In the genomic region with DNA sequence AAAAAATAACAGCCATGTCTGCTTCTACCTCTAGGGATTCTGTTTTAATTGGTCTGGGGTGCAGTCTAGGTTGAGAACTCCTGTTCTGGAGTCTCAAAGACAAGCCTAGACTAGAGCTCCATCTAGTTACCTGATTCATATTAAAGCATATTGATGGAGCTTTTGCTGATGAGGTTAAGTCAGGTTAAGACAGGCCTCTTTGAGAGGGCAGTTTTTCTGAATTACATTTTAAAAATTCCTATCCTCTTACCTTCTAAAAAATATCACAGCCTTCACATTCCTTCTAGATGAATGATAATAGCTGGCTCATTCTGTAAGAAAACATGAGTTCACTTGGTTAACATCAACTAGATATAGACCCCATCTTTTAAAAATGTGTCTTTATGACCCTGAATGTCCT, we compare ENCODE assay signal across 29 cellular contexts. TPM values are rescaled to one million over a fixed set of nuclear protein-coding genes. Genes with fewer than 3 reads are reported as not detected.
DNase-seq lines count a peak whose midpoint lies in the region; ATAC-seq, FAIRE-seq and TF ChIP-seq lines count a peak whose summit lies in the region.
"Had no signal": no experiment of that assay in that cellular context is flagged by ENCODE, and none has a peak within 500 bp of the region (broad histone marks: within the 10 kb centered on the region; RNA-seq: fewer than 3 reads in every experiment).

No MANE protein-coding gene starts in this region.

- peaks cover 30% of the 10 kb centered on the region for H3K4me1 ChIP-seq in ACC112 (ENCODE audit: control insufficient read depth, insufficient read depth, low read length, unreplicated experiment)
- H3K4me1 ChIP-seq in astrocyte (ENCODE audit: insufficient read depth, low read length), result peaks cover 3% of the 10 kb centered on the region
- H3K4me1 ChIP-seq: thyroid gland had no signal

- peaks cover 18% of the 10 kb centered on the region for H3K4me1 Mint-ChIP-seq in astrocyte (ENCODE audit: low read depth, unreplicated experiment)
- H3K4me1 Mint-ChIP-seq: activated CD4-positive, alpha-beta T cell treated with anti-CD3 and anti-CD28 coated beads for 36 hours; central memory CD8-positive, alpha-beta T cell; nephron had no signal

- H3K9me3 ChIP-seq in astrocyte (ENCODE audit: insufficient read depth, low read depth, low read length), result no peaks in the 10 kb centered on the region
- H3K9me3 ChIP-seq: thyroid gland had no signal

- ATAC-seq in GM19035 (IDR thresholded peaks at IDR 0.05; ENCODE audit: unreplicated experiment) (no peak), HG02763 (IDR thresholded peaks at IDR 0.05; ENCODE audit: unreplicated experiment) (no peak)
- ATAC-seq: activated CD4-positive, alpha-beta T cell treated with anti-CD3 and anti-CD28 coated beads for 36 hours; esophagus mucosa; GM12878; stimulated activated naive CD8-positive, alpha-beta T cell treated with anti-CD3 and anti-CD28 coated beads, Interleukin-15, Interleukin-2, amounts not matched to agents 100 U/mL and 50 U/mL, for 24 hours had no signal

- H4K20me1 ChIP-seq in astrocyte (ENCODE audit: insufficient read depth, low read length), result no peaks in the 10 kb centered on the region

- H2AFZ ChIP-seq in ACC112 (ENCODE audit: low read length, unreplicated experiment), result no peak overlapping the region
- H2AFZ ChIP-seq in astrocyte (ENCODE audit: low read depth, low read length), result no peak overlapping the region

- H3K4me3 Mint-ChIP-seq in astrocyte (ENCODE audit: unreplicated experiment), result no peak overlapping the region
- H3K4me3 Mint-ChIP-seq: activated CD4-positive, alpha-beta T cell treated with anti-CD3 and anti-CD28 coated beads for 36 hours; central memory CD8-positive, alpha-beta T cell; mesothelial cell of epicardium; nephron had no signal

- H3K79me2 ChIP-seq in ACC112 (ENCODE audit: control insufficient read depth, insufficient read depth, low read length, unreplicated experiment), result no peaks in the 10 kb centered on the region
- H3K79me2 ChIP-seq in astrocyte (ENCODE audit: insufficient read depth, low read length), result no peaks in the 10 kb centered on the region

- H3K27ac ChIP-seq in ACC112 (ENCODE audit: low read depth, low read length), result peak overlapping the region; percentile 77
- peak overlapping the region; percentile 7 for H3K27ac ChIP-seq in astrocyte (ENCODE audit: low read depth, low read length)
- H3K27ac ChIP-seq: skin epidermis, thyroid gland had no signal

- H3K4me3 ChIP-seq in ACC112 (ENCODE audit: low read depth, low read length), result no peak overlapping the region; the same call in 1 of the 2 replicates
- H3K4me3 ChIP-seq in astrocyte (ENCODE audit: insufficient read depth, low read depth, low read length), result no peak overlapping the region
- H3K4me3 ChIP-seq: GM12878, skin epidermis, thyroid gland had no signal

- H3K4me2 ChIP-seq in astrocyte (ENCODE audit: low read length), result peak overlapping the region; percentile 44

- H3K9me3 Mint-ChIP-seq in astrocyte (ENCODE audit: unreplicated experiment), result peaks cover 2% of the 10 kb centered on the region
- H3K9me3 Mint-ChIP-seq: central memory CD8-positive, alpha-beta T cell; mesothelial cell of epicardium; nephron had no signal

- H3K27me3 ChIP-seq in ACC112 (ENCODE audit: insufficient read depth, low read length), result no peaks in the 10 kb centered on the region
- no peaks in the 10 kb centered on the region for H3K27me3 ChIP-seq in astrocyte (ENCODE audit: insufficient read depth, low read length)
- H3K27me3 ChIP-seq: thyroid gland had no signal

- no peaks in the 10 kb centered on the region for H3K36me3 ChIP-seq in ACC112 (ENCODE audit: insufficient read depth, low read length)
- H3K36me3 ChIP-seq in astrocyte (ENCODE audit: insufficient read depth, low read length), result no peaks in the 10 kb centered on the region
- H3K36me3 ChIP-seq: thyroid gland had no signal

- DNase-seq in LHCN-M2 (ENCODE audit: low read depth) (peak; percentile 42), astrocyte (ENCODE audit: low read depth) (peak; percentile 39), glomerular visceral epithelial cell (ENCODE audit: extremely low spot score) (peak; percentile 26), HuH-7 (ENCODE audit: low spot score) (no peak), SW480 (ENCODE audit: low spot score) (no peak)
- DNase-seq: activated CD4-positive, alpha-beta T cell treated with anti-CD3 and anti-CD28 coated beads for 36 hours; activated gamma-delta T cell; Karpas-422; NCI-H1105 treated with DMSO at 0.1 percent for 48 hours; NCI-H2081; NCI-H510A treated with DMSO at 0.1 percent for 48 hours; posterior cingulate gyrus; Right ventricle myocardium superior; stimulated activated naive CD8-positive, alpha-beta T cell treated with anti-CD3 and anti-CD28 coated beads, Interleukin-15, Interleukin-2, amounts not matched to agents 100 U/mL and 50 U/mL, for 24 hours; thyroid gland had no signal

- H3K9ac ChIP-seq in astrocyte (ENCODE audit: low read length), result no peak overlapping the region

- no peaks in the 10 kb centered on the region for H3K27me3 Mint-ChIP-seq in astrocyte (ENCODE audit: low read depth, unreplicated experiment)
- H3K27me3 Mint-ChIP-seq: central memory CD8-positive, alpha-beta T cell had no signal

- H3K27ac Mint-ChIP-seq in astrocyte (ENCODE audit: unreplicated experiment), result no peak overlapping the region
- H3K27ac Mint-ChIP-seq: activated CD4-positive, alpha-beta T cell treated with anti-CD3 and anti-CD28 coated beads for 36 hours; mesothelial cell of epicardium; nephron had no signal

- no peak for FAIRE-seq in astrocyte (lab: Jason Lieb, UNC)
- FAIRE-seq: GM12878, HTR-8/SVneo had no signal

- no peaks in the 10 kb centered on the region for H3K36me3 Mint-ChIP-seq in astrocyte (ENCODE audit: low read depth, unreplicated experiment)
- H3K36me3 Mint-ChIP-seq: mesothelial cell of epicardium had no signal

- TF ChIP-seq CTCF in astrocyte (IDR thresholded peaks at IDR 0.05; ENCODE audit: insufficient read depth, low read depth, low read length), result no peak

RNA-seq across cellular contexts. Expression of a gene that starts 28.9 kb away (rescaled TPM):
- total RNA-seq in LHCN-M2 (2014; rRNA removed) (0.06 and 0.17 TPM in 2 replicates), astrocyte (3.2 and 4.5 TPM in 2 replicates)
- 0.02 TPM for polyA plus RNA-seq in LHCN-M2 (2012)
- total RNA-seq: T-helper 1 cell treated with Interleukin-12 subunit alpha and Interleukin-12 subunit beta and Interleukin-4 antibody, amounts not matched to agents 30 ng/mL and 1 ng/mL, for 36 hours had no signal

RNA-seq across cellular contexts. Expression of a gene that starts 51.0 kb away (rescaled TPM):
- total RNA-seq in LHCN-M2 (2014; rRNA removed), result not detected in 2 replicates
- polyA plus RNA-seq in LHCN-M2 (2012), result not detected
- total RNA-seq in astrocyte, result not detected in 2 replicates
- total RNA-seq: activated CD4-positive, alpha-beta T cell treated with anti-CD3 and anti-CD28 coated beads for 36 hours; esophagus mucosa; glomerular endothelial cell; GM12878; H4; mesothelial cell of epicardium; Right ventricle myocardium superior; T-helper 1 cell treated with Interleukin-12 subunit alpha and Interleukin-12 subunit beta and Interleukin-4 antibody, amounts not matched to agents 30 ng/mL and 1 ng/mL, for 36 hours; thyroid gland had no signal
- polyA plus RNA-seq: adipose tissue, GM12878 had no signal

Comparison
In these comparisons a context has a peak if more than half of its experiments do, and no peak if none do; other contexts are left out.
1. DNase-seq: peak in LHCN-M2 (single experiment), astrocyte (single experiment) and glomerular visceral epithelial cell (single experiment); none in HuH-7 (single experiment) and SW480 (single experiment).